8 cellular contexts compared by ENCODE assay signal in the genomic region with DNA sequence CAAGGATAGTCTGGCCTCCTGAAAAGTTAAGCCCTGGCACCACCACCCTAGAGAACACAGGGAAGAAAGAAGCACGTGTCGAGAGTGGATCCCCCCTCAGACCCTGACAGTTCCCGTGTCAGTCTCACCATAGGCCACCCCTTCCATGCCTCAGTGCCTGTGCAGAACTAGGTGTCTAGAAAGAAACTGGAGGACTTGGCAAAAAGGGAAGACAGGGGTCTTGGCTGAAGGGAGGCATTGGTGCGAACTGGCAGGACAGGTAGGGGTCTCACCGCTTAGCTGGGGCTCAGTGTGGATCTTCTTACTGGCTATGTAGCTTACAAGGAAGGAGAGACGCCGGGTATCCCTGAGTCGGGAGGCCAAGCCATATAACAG. TPM values are rescaled to one million over a fixed set of nuclear protein-coding genes. Genes with fewer than 3 reads are reported as not detected.
DNase-seq lines count a peak whose midpoint lies in the region; ATAC-seq, FAIRE-seq and TF ChIP-seq lines count a peak whose summit lies in the region.

No MANE protein-coding gene starts in this region.

- peaks cover 66% of the 10 kb centered on the region for H3K36me3 Mint-ChIP-seq in Caco-2 (ENCODE audit: insufficient read depth, unreplicated experiment)

- no peak for DNase-seq in Caco-2
- no peak for DNase-seq in Peyer's patch
- peak in 1 of 6 donors; percentile 20 for DNase-seq in pancreas
- DNase-seq in CD1c-positive myeloid dendritic cell (ENCODE audit: extremely low spot score): no peak
- no peak for DNase-seq in HUDEP-2 (lab: John Stamatoyannopoulos, UW; ENCODE audit: unreplicated experiment in 76 of 76)

- H3K9me3 Mint-ChIP-seq in Caco-2 (ENCODE audit: unreplicated experiment): no peaks in the 10 kb centered on the region

- H3K4me3 Mint-ChIP-seq in Caco-2 (ENCODE audit: unreplicated experiment): peak overlapping the region; percentile 96

- no peak for TF ChIP-seq POLR2A in Peyer's patch (IDR thresholded peaks at IDR 0.05)

- ATAC-seq in pancreas (no peak), GM19395 (IDR thresholded peaks at IDR 0.05; ENCODE audit: unreplicated experiment) (no peak), GM19324 (IDR thresholded peaks at IDR 0.05; ENCODE audit: low FRiP score, unreplicated experiment) (no peak)

- H3K4me3 ChIP-seq in Caco-2 (ENCODE audit: low read depth, low read length) (peak overlapping the region; percentile 80), Peyer's patch (peak overlapping the region; percentile 84 to 96 (median 93)), esophagus (ENCODE audit: low read depth in 1 of 2, low read length in 2 of 2) (peak overlapping the region; percentile 96 to 98), pancreas (peak overlapping the region; percentile 65 to 99 (median 80))

- H3K9me3 ChIP-seq in Caco-2 (no peaks in the 10 kb centered on the region), Peyer's patch (no peaks in the 10 kb centered on the region), esophagus (ENCODE audit: control insufficient read depth in 2 of 2, insufficient read depth in 1 of 2, low read depth in 1 of 2, low read length in 1 of 2) (no peaks in the 10 kb centered on the region), pancreas (no peaks in the 10 kb centered on the region)

- no peak for FAIRE-seq in pancreas (lab: Jason Lieb, UNC)

- TF ChIP-seq CTCF in Caco-2 (IDR thresholded peaks at IDR 0.05; ENCODE audit: insufficient read depth in 1 of 2, low read depth in 1 of 2, low read length in 1 of 2, severe bottlenecking in 1 of 2, unreplicated experiment in 1 of 2) (no peak), Peyer's patch (IDR thresholded peaks at IDR 0.05) (no peak), pancreas (IDR thresholded peaks at IDR 0.05) (no peak)

- H3K27ac ChIP-seq in Peyer's patch (peak overlapping the region; percentile 82 to 90 (median 84)), esophagus (ENCODE audit: low read depth in 2 of 2, low read length in 1 of 2) (peak overlapping the region; percentile 90 to 96), pancreas (peak overlapping the region; percentile 33 to 74 (median 66))

- CTCF ChIA-PET in Caco-2 (lab: Charles Lee): interaction anchor here (0.6 to 1.0 kb wide), 3 partner anchors 9 to 53 kb away, joined by 3 to 4 read pairs (median 4); no protein-coding TSS in a partner anchor

- no peaks in the 10 kb centered on the region for H3K27me3 Mint-ChIP-seq in Caco-2 (ENCODE audit: insufficient read depth, unreplicated experiment)

- 3 to 4% methylated on average over 8 of the region's 8 CpGs for WGBS in esophagus, 2 donors
- 1% methylated on average over 8 of the region's 8 CpGs for WGBS in pancreas, 2 donors

- POLR2A ChIA-PET in Caco-2 (lab: Charles Lee): interaction anchor here (0.6 to 1.0 kb wide), 3 partner anchors 10 to 97 kb away, joined by 3 to 8 read pairs (median 5); partner anchors contain the start of genes QRICH1 and WDR6

- H3K27ac Mint-ChIP-seq in Caco-2 (ENCODE audit: unreplicated experiment): peak overlapping the region; percentile 98

- H3K4me1 ChIP-seq in Caco-2 (no peaks in the 10 kb centered on the region; the same call in 1 of the 2 replicates), Peyer's patch (peaks cover 4 to 29% (median 10%) of the 10 kb centered on the region in 4 donors), esophagus (ENCODE audit: control insufficient read depth in 2 of 2, insufficient read depth in 2 of 2, low read length in 1 of 2) (peaks cover 5 to 11% of the 10 kb centered on the region in 2 donors), pancreas (peaks cover 5 to 14% (median 7%) of the 10 kb centered on the region in 3 donors)

- TSS peak; percentile 63 for BruUV-seq in Caco-2 (replicated peaks; lab: Mats Ljungman, UMichigan)

- intact Hi-C loops in Caco-2 (cut with micrococcal nuclease; ENCODE audit: unreplicated experiment): loop anchor here (1.0 kb wide), 2 partner anchors 10 to 16 kb away; partner anchors contain the start of genes QRICH1 and USP19
- intact Hi-C loops in pancreas (cut with DNase I): no loop called here

- H3K36me3 ChIP-seq in Caco-2 (ENCODE audit: control insufficient read depth, insufficient read depth, low read length) (peaks cover 7% of the 10 kb centered on the region), Peyer's patch (peaks cover 0 to 49% (median 0%) of the 10 kb centered on the region in 3 donors), esophagus (ENCODE audit: control insufficient read depth in 2 of 2, insufficient read depth in 2 of 2, low read length in 1 of 2) (peaks cover 28 to 46% of the 10 kb centered on the region in 2 donors), pancreas (peaks cover 3 to 32% (median 23%) of the 10 kb centered on the region in 3 donors)

- H3K4me1 Mint-ChIP-seq in Caco-2 (ENCODE audit: low read depth, unreplicated experiment): peaks cover 7% of the 10 kb centered on the region

- H3K27me3 ChIP-seq in Caco-2 (replicated peaks; ENCODE audit: control insufficient read depth, insufficient read depth, low read length): no peaks in the 10 kb centered on the region
- H3K27me3 ChIP-seq in Peyer's patch: no peaks in the 10 kb centered on the region
- H3K27me3 ChIP-seq in esophagus (ENCODE audit: control insufficient read depth in 1 of 2, insufficient read depth in 2 of 2, low read length in 2 of 2): no peaks in the 10 kb centered on the region
- H3K27me3 ChIP-seq in pancreas: no peaks in the 10 kb centered on the region

RNA-seq across cellular contexts. Expression of gene QARS1, which starts 0.5 kb away (rescaled TPM):
- total RNA-seq in Caco-2 (2022) (361 and 386 TPM in 2 replicates), Peyer's patch (100 to 1,000 TPM; 295 to 361 (median 342) TPM), pancreas (100 to 1,000 TPM in 5 of 6 donors, 10 to 100 TPM in 1; 82.0 to 148 (median 131) TPM)
- polyA plus RNA-seq in esophagus (100 to 1,000 TPM; 228 to 237 TPM), pancreas (100 to 1,000 TPM; 197 to 213 TPM)

RNA-seq across cellular contexts. Expression of gene QRICH1, which starts 10.2 kb away (rescaled TPM):
- total RNA-seq in Caco-2 (2022) (112 and 119 TPM in 2 replicates), Peyer's patch (100 to 1,000 TPM in 2 of 4 donors, 10 to 100 TPM in 2; 61.1 to 132 (median 99.7) TPM), pancreas (10 to 100 TPM; 20.9 to 48.1 (median 28.2) TPM)
- polyA plus RNA-seq in esophagus (10 to 100 TPM; 31.9 to 38.2 TPM), pancreas (10 to 100 TPM; 27.8 to 46.3 TPM)

RNA-seq across cellular contexts. Expression of gene USP19, which starts 16.6 kb away (rescaled TPM):
- total RNA-seq in Caco-2 (2022) (55.9 and 56.4 TPM in 2 replicates), Peyer's patch (10 to 100 TPM; 42.9 to 96.0 (median 61.8) TPM), pancreas (10 to 100 TPM; 20.7 to 44.2 (median 27.6) TPM)
- polyA plus RNA-seq in esophagus (10 to 100 TPM; 17.9 to 19.4 TPM), pancreas (10 to 100 TPM; 25.3 to 25.5 TPM)

RNA-seq across cellular contexts. Expression of gene LAMB2, which starts 28.8 kb away (rescaled TPM):
- total RNA-seq in Caco-2 (2022) (181 and 189 TPM in 2 replicates), Peyer's patch (100 to 1,000 TPM; 293 to 476 (median 348) TPM), pancreas (100 to 1,000 TPM in 2 of 6 donors, 10 to 100 TPM in 4; 74.4 to 215 (median 90.4) TPM)
- polyA plus RNA-seq in esophagus (100 to 1,000 TPM; 123 to 219 TPM), pancreas (100 to 1,000 TPM; 438 to 483 TPM)
